1 cellular context compared by ENCODE assay signal in the genomic region with DNA sequence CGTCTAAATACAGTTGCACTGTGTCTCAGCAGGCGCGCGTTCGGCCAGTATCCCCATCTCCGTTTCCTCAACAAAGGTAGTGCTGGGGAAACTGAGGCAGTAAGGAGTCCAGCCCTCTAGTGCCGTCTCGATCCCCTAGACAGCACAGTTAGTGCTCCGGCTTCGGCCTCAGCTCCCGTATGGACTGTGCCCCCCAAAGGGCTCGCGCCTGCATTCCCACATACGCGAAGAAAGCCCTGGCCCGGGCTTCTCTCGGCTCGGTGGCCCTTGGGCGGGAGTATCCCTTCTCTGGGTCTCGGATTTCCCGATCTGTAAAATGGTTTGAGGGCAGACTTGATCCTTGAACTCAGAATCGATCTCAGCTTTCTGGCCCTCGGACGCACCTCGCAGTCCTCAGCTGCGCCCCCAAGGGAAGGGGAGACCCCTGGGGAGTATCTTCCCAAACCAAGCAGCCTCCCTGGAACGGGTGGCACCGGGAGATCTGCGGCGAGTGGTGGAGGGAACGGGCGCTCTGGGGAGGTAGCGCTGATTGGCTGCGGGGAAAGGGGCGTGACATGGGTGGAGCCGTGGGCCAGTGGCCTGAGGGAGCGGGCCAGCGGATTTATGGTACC.
TF ChIP-seq lines count a peak whose summit lies in the region.

No MANE protein-coding gene starts in this region.

TF ChIP-seq in WTC11, 78 proteins besides CTCF, POLR2A, EP300 and RAD21 (continued from another document):
- TF ChIP-seq, protein P1, sequence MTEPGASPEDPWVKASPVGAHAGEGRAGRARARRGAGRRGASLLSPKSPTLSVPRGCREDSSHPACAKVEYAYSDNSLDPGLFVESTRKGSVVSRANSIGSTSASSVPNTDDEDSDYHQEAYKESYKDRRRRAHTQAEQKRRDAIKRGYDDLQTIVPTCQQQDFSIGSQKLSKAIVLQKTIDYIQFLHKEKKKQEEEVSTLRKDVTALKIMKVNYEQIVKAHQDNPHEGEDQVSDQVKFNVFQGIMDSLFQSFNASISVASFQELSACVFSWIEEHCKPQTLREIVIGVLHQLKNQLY (CRISPR knock-in tag; IDR thresholded peaks at IDR 0.05) = no peak
- TF ChIP-seq, protein P2, sequence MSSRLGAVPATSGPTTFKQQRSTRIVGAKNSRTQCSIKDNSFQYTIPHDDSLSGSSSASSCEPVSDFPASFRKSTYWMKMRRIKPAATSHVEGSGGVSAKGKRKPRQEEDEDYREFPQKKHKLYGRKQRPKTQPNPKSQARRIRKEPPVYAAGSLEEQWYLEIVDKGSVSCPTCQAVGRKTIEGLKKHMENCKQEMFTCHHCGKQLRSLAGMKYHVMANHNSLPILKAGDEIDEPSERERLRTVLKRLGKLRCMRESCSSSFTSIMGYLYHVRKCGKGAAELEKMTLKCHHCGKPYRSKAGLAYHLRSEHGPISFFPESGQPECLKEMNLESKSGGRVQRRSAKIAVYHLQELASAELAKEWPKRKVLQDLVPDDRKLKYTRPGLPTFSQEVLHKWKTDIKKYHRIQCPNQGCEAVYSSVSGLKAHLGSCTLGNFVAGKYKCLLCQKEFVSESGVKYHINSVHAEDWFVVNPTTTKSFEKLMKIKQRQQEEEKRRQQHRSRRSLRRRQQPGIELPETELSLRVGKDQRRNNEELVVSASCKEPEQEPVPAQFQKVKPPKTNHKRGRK (CRISPR knock-in tag; IDR thresholded peaks at IDR 0.05; ENCODE audit: borderline replicate concordance) = no peak
- no peak for TF ChIP-seq SOX15 (CRISPR knock-in tag; IDR thresholded peaks at IDR 0.05)
- TF ChIP-seq SP1 (CRISPR knock-in tag; conservative IDR thresholded peaks at IDR 0.05) = peak; percentile 42; the same call in 1 of the 2 replicates
- TF ChIP-seq FOXK1 (CRISPR knock-in tag; IDR thresholded peaks at IDR 0.05) = 0 out of 2 replicates have a peak, but pooled peaks have one; percentile 51
- TF ChIP-seq RORB (CRISPR knock-in tag; IDR thresholded peaks at IDR 0.05) = no peak
- TF ChIP-seq FOXP1 (CRISPR knock-in tag; IDR thresholded peaks at IDR 0.05; ENCODE audit: borderline replicate concordance) = peak; percentile 23; the same call in 1 of the 2 replicates
